In the genomic region with DNA sequence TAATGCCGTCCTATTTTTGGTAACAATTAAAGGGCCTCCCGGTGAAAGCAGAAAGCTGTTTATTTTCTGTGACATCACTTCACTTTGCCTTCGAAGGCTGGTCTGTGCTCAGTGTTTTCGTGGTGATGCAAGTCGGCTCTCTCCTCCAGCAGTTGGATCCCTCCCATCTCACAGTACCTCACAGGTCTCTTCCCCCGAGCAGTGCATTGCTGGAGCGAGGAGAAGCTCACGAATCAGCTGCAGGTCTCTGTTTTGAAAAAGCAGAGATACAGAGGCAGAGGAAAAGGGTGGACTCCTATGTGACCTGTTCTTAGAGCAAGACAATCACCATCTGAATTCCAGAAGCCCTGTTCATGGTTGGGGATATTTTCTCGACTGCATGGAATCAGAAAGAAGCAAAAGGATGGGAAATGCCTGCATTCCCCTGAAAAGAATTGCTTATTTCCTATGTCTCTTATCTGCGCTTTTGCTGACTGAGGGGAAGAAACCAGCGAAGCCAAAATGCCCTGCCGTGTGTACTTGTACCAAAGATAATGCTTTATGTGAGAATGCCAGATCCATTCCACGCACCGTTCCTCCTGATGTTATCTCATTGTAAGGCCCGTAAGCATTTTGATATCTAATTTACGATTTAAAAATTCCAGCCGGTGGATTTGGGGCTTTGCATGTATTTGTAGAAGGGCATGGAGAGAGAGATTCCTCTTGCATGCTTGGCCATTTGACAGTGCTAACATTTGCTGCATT, we compare ENCODE assay signal across 15 cellular contexts. TPM values are rescaled to one million over a fixed set of nuclear protein-coding genes. Genes with fewer than 3 reads are reported as not detected.
DNase-seq lines count a peak whose midpoint lies in the region; ATAC-seq, FAIRE-seq and TF ChIP-seq lines count a peak whose summit lies in the region.
"Had no signal": no experiment of that assay in that cellular context is flagged by ENCODE, and none has a peak within 500 bp of the region (broad histone marks: within the 10 kb centered on the region; RNA-seq: fewer than 3 reads in every experiment).

A gene (plus strand): TSS at position 171 of the 744 bp plus-strand sequence. CDS start 209 bp downstream, at position 380.

- FAIRE-seq in astrocyte (lab: Jason Lieb, UNC) = peak; percentile 65

- no peak within 1 kb of the TSS for H3K27ac ChIP-seq in astrocyte (ENCODE audit: low read depth, low read length)
- no peak within 1 kb of the TSS for H3K27ac ChIP-seq in iPS-18a (ENCODE audit: low read length)

- no peak within 1 kb of the TSS for H3K27ac Mint-ChIP-seq in astrocyte (ENCODE audit: unreplicated experiment)

- ATAC-seq in HG03469 (IDR thresholded peaks at IDR 0.05; ENCODE audit: unreplicated experiment) (no peak), GM19351 (IDR thresholded peaks at IDR 0.05; ENCODE audit: unreplicated experiment) (no peak)

- DNase-seq in GM03348 (ENCODE audit: low spot score) (peak; percentile 21), astrocyte (ENCODE audit: low read depth) (no peak), posterior cingulate gyrus (peak in 8 of 10 donors; percentile 33 to 93 (median 64)), T-helper 2 cell (no peak)
- no peak for DNase-seq in activated CD4-positive, CD25-positive, alpha-beta regulatory T cell treated with anti-CD3 and anti-CD28 coated beads, Interleukin-2, amount 50 U/mL, for 72 hours
- DNase-seq: activated CD8-positive, alpha-beta memory T cell treated with anti-CD3 and anti-CD28 coated beads, Interleukin-2, amount 50 U/mL, for 48 hours; central memory CD4-positive, alpha-beta T cell; Kasumi-1; NCI-H524 treated with DMSO at 0.1 percent for 48 hours had no signal

- peaks cover 7% of the 10 kb centered on the region for H3K27me3 ChIP-seq in astrocyte (ENCODE audit: insufficient read depth, low read length)
- peaks cover 36% of the 10 kb centered on the region for H3K27me3 ChIP-seq in iPS-18a (ENCODE audit: control insufficient read depth, insufficient read depth, low read length)

- peaks cover 1% of the 10 kb centered on the region for H3K9me3 Mint-ChIP-seq in astrocyte (ENCODE audit: unreplicated experiment)

- H3K9me3 ChIP-seq in astrocyte (ENCODE audit: insufficient read depth, low read depth, low read length) = no peaks in the 10 kb centered on the region
- no peaks in the 10 kb centered on the region for H3K9me3 ChIP-seq in iPS-18a (ENCODE audit: control insufficient read depth, low read depth, low read length)

- no peaks in the 10 kb centered on the region for H3K79me2 ChIP-seq in astrocyte (ENCODE audit: insufficient read depth, low read length)

- H3K4me2 ChIP-seq in astrocyte (ENCODE audit: low read length) = peak within 1 kb of the TSS; percentile 76

- peaks cover 2% of the 10 kb centered on the region for H3K36me3 Mint-ChIP-seq in astrocyte (ENCODE audit: low read depth, unreplicated experiment)
- H3K36me3 Mint-ChIP-seq: CD14-positive monocyte had no signal

- H3K4me1 ChIP-seq in astrocyte (ENCODE audit: insufficient read depth, low read length) (peaks cover 8% of the 10 kb centered on the region), iPS-18a (ENCODE audit: control insufficient read depth, low read depth, low read length) (peaks cover 44% of the 10 kb centered on the region)

- H2AFZ ChIP-seq in astrocyte (ENCODE audit: low read depth, low read length) = peak within 1 kb of the TSS; percentile 68

- peak within 1 kb of the TSS; percentile 37 for H3K4me3 Mint-ChIP-seq in astrocyte (ENCODE audit: unreplicated experiment)

- H4K20me1 ChIP-seq in astrocyte (ENCODE audit: insufficient read depth, low read length) = no peaks in the 10 kb centered on the region

- no peak for TF ChIP-seq CTCF in astrocyte (IDR thresholded peaks at IDR 0.05; ENCODE audit: insufficient read depth, low read depth, low read length)

- H3K4me3 ChIP-seq in astrocyte (ENCODE audit: insufficient read depth, low read depth, low read length) (no peak within 1 kb of the TSS), iPS-18a (ENCODE audit: low read length) (peak within 1 kb of the TSS; percentile 33)

- intact Hi-C loops in posterior cingulate gyrus (cut with DNase I) = loop anchor here (2.0 to 10.0 kb wide), 2 partner anchors 55 to 57 kb away; a partner anchor contains a TSS

- peaks cover 8% of the 10 kb centered on the region for H3K4me1 Mint-ChIP-seq in astrocyte (ENCODE audit: low read depth, unreplicated experiment)

- no peak within 1 kb of the TSS for H3K9ac ChIP-seq in astrocyte (ENCODE audit: low read length)
- peak within 1 kb of the TSS; percentile 8 for H3K9ac ChIP-seq in iPS-18a (ENCODE audit: low read length)

- H3K27me3 Mint-ChIP-seq in astrocyte (ENCODE audit: low read depth, unreplicated experiment) = peaks cover 8% of the 10 kb centered on the region

- H3K36me3 ChIP-seq in astrocyte (ENCODE audit: insufficient read depth, low read length) = no peaks in the 10 kb centered on the region
- no peaks in the 10 kb centered on the region for H3K36me3 ChIP-seq in iPS-18a (ENCODE audit: control insufficient read depth, low read depth, low read length)

RNA-seq across cellular contexts. Expression of the gene that starts here (rescaled TPM):
- 0.41 and 2.0 TPM in 2 replicates for total RNA-seq in astrocyte
- total RNA-seq: pulmonary artery endothelial cell; T-helper 1 cell treated with Interleukin-12 subunit alpha and Interleukin-12 subunit beta and Interleukin-4 antibody, amounts not matched to agents 30 ng/mL and 1 ng/mL, for 36 hours had no signal

Comparison
In these comparisons a context has a peak if more than half of its experiments do, and no peak if none do; other contexts are left out.
1. DNase-seq: peak in GM03348 (single experiment) and posterior cingulate gyrus (8 of 10); none in astrocyte (single experiment), T-helper 2 cell (0 of 5) and activated CD4-positive, CD25-positive, alpha-beta regulatory T cell treated with anti-CD3 and anti-CD28 coated beads, Interleukin-2, amount 50 U/mL, for 72 hours (single experiment).